14 cellular contexts compared by ENCODE assay signal in genomic region chr17:68229619-68230018, GRCh38.
"Had no signal": no experiment of that assay in that cellular context is flagged by ENCODE, and none has a peak within 500 bp of the region (broad histone marks: within the 10 kb centered on the region; RNA-seq: fewer than 3 reads in every experiment).

No MANE protein-coding gene starts in this region.

- H3K27me3 Mint-ChIP-seq: activated CD4-positive, alpha-beta memory T cell treated with anti-CD3 and anti-CD28 coated beads for 36 hours; activated CD8-positive, alpha-beta memory T cell treated with anti-CD3 and anti-CD28 coated beads, Interleukin-2, amount 10 ng/mL, durations not matched to agents 7 days and 5 days had no signal

- H3K9me3 ChIP-seq: adrenal gland, body of pancreas, ovary, sigmoid colon, transverse colon had no signal

- H3K4me3 Mint-ChIP-seq: activated CD4-positive, alpha-beta memory T cell treated with anti-CD3 and anti-CD28 coated beads for 36 hours; activated CD8-positive, alpha-beta memory T cell treated with anti-CD3 and anti-CD28 coated beads, Interleukin-2, amount 10 ng/mL, durations not matched to agents 7 days and 5 days; neural progenitor cell had no signal

- H3K27me3 ChIP-seq: adrenal gland, body of pancreas, neural progenitor cell, ovary, sigmoid colon, transverse colon had no signal

- H3K36me3 ChIP-seq: adrenal gland, neural progenitor cell, ovary, sigmoid colon, transverse colon had no signal

- H3K9ac ChIP-seq: neural progenitor cell had no signal

- H3K4me2 ChIP-seq: neural progenitor cell had no signal

- DNase-seq: activated CD4-positive, alpha-beta memory T cell treated with anti-CD3 and anti-CD28 coated beads for 36 hours; activated CD8-positive, alpha-beta memory T cell treated with anti-CD3 and anti-CD28 coated beads, Interleukin-2, amount 10 ng/mL, durations not matched to agents 7 days and 5 days; activated naive CD4-positive, alpha-beta T cell treated with anti-CD3 and anti-CD28 coated beads, Interleukin-2, amount 50 U/mL, for 16 hours; activated T-cell treated with anti-CD3 and anti-CD28 coated beads, Interleukin-2, amount 50 U/mL, for 1 hour; adrenal gland; body of pancreas; central memory CD4-positive, alpha-beta T cell; ovary; sigmoid colon; stimulated activated CD4-positive, alpha-beta T cell treated with anti-CD3 and anti-CD28 coated beads, Interleukin-2, amount 100 ng/mL, for 24 hours; T-helper 9 cell; transverse colon had no signal

- H3K4me1 ChIP-seq: body of pancreas, neural progenitor cell, sigmoid colon had no signal

- H3K4me3 ChIP-seq: adrenal gland, body of pancreas, coronary artery, neural progenitor cell, ovary, sigmoid colon, transverse colon had no signal

- H3K4me1 Mint-ChIP-seq: neural progenitor cell had no signal

- ATAC-seq: activated CD8-positive, alpha-beta memory T cell treated with anti-CD3 and anti-CD28 coated beads, Interleukin-2, amount 10 ng/mL, durations not matched to agents 7 days and 5 days; body of pancreas had no signal

- H3K27ac ChIP-seq: adrenal gland, body of pancreas, coronary artery, neural progenitor cell, ovary, sigmoid colon, transverse colon had no signal

- H3K27ac Mint-ChIP-seq: neural progenitor cell had no signal

- H2AFZ ChIP-seq: neural progenitor cell had no signal

- H3K9me3 Mint-ChIP-seq: activated CD4-positive, alpha-beta memory T cell treated with anti-CD3 and anti-CD28 coated beads for 36 hours; neural progenitor cell had no signal
